8 cellular contexts compared by ENCODE assay signal in genomic region chr19:5967994-5968430, GRCh38. TPM values are rescaled to one million over a fixed set of nuclear protein-coding genes. Genes with fewer than 3 reads are reported as not detected.
A peak's percentile ranks its signal among the peaks of the same experiment; 100 is the strongest.
DNase-seq lines count a peak whose midpoint lies in the region; ATAC-seq, FAIRE-seq and TF ChIP-seq lines count a peak whose summit lies in the region.

No MANE protein-coding gene starts in this region.

- H3K9ac ChIP-seq in smooth muscle cell (ENCODE audit: low read depth) = no peak overlapping the region

- H4K20me1 ChIP-seq in smooth muscle cell (ENCODE audit: low read depth) = peaks cover 100% of the 10 kb centered on the region

- H3K4me3 Mint-ChIP-seq in WTC11 = peak overlapping the region; percentile 18

- no peaks in the 10 kb centered on the region for H3K27me3 ChIP-seq in ACC112 (ENCODE audit: insufficient read depth, low read length)
- no peaks in the 10 kb centered on the region for H3K27me3 ChIP-seq in smooth muscle cell (ENCODE audit: low read depth)

- H3K4me3 ChIP-seq in ACC112 (ENCODE audit: low read depth, low read length) (no peak overlapping the region; the same call in 1 of the 2 replicates), smooth muscle cell (no peak overlapping the region)

- H2AFZ ChIP-seq in ACC112 (ENCODE audit: low read length, unreplicated experiment) (peak overlapping the region; percentile 60), smooth muscle cell (ENCODE audit: low read depth) (no peak overlapping the region)

- H3K4me1 ChIP-seq in ACC112 (ENCODE audit: control insufficient read depth, insufficient read depth, low read length, unreplicated experiment) (peaks cover 7% of the 10 kb centered on the region), smooth muscle cell (ENCODE audit: low read depth) (no peaks in the 10 kb centered on the region)

- peak overlapping the region; percentile 26; the same call in 1 of the 2 replicates for H3K27ac ChIP-seq in ACC112 (ENCODE audit: low read depth, low read length)
- peak overlapping the region; percentile 54 for H3K27ac ChIP-seq in smooth muscle cell (ENCODE audit: low read depth)

- TF ChIP-seq CTCF in GM13977 (IDR thresholded peaks at IDR 0.05; ENCODE audit: extremely low read depth, insufficient read depth, missing control alignments) (peak; percentile 79), WTC11 (IDR thresholded peaks at IDR 0.05) (peak; percentile 63), smooth muscle cell (IDR thresholded peaks at IDR 0.05; ENCODE audit: borderline replicate concordance, insufficient read depth, poor library complexity, severe bottlenecking) (peak; percentile 81)

- peak overlapping the region; percentile 97 for H3K27ac Mint-ChIP-seq in WTC11

- WGBS in smooth muscle cell (ENCODE audit: low lambda C conversion rate) = 13% methylated on average over 10 of the region's 10 CpGs

- H3K9me3 Mint-ChIP-seq in WTC11 = no peaks in the 10 kb centered on the region

- H3K9me3 ChIP-seq in smooth muscle cell (replicated peaks; ENCODE audit: low read depth) = no peaks in the 10 kb centered on the region

- H3K79me2 ChIP-seq in ACC112 (ENCODE audit: control insufficient read depth, insufficient read depth, low read length, unreplicated experiment) (peaks cover 97% of the 10 kb centered on the region), smooth muscle cell (ENCODE audit: low read depth) (peaks cover 96% of the 10 kb centered on the region)

- peaks cover 9% of the 10 kb centered on the region for H3F3A ChIP-seq in smooth muscle cell (ENCODE audit: low read depth)

- H3K36me3 ChIP-seq in ACC112 (ENCODE audit: insufficient read depth, low read length) (no peaks in the 10 kb centered on the region), smooth muscle cell (ENCODE audit: low read depth) (no peaks in the 10 kb centered on the region)

- peak; percentile 83 for DNase-seq in GM13977 (ENCODE audit: low spot score)
- peak; percentile 74 for DNase-seq in NCI-H2107 treated with DMSO at 0.1 percent for 48 hours (lab: John Stamatoyannopoulos, UW; ENCODE audit: unreplicated experiment)
- DNase-seq in WTC11 (ENCODE audit: low spot score) = peak; percentile 77
- peak; percentile 82 for DNase-seq in cerebellum (ENCODE audit: low spot score)
- peak; percentile 17 for DNase-seq in smooth muscle cell (lab: John Stamatoyannopoulos, UW; ENCODE audit: unreplicated experiment)

- ATAC-seq in WTC11 (peak; percentile 70), HG03280 (IDR thresholded peaks at IDR 0.05; ENCODE audit: unreplicated experiment) (no peak)

- no peaks in the 10 kb centered on the region for H3K27me3 Mint-ChIP-seq in WTC11 (ENCODE audit: low read depth)

- no peak overlapping the region for H3K4me2 ChIP-seq in smooth muscle cell

- H3K36me3 Mint-ChIP-seq in WTC11 = peaks cover 6% of the 10 kb centered on the region; the same call in 1 of the 2 replicates

- POLR2A ChIA-PET in WTC11 (lab: Charles Lee) = interaction anchor here (0.5 to 1.4 kb wide), 3 partner anchors 12 to 393 kb away, joined by 3 to 4 read pairs (median 4); partner anchors contain the start of gene CLPP

- H3K4me1 Mint-ChIP-seq in WTC11 = peaks cover 50% of the 10 kb centered on the region

- CTCF ChIA-PET in WTC11 (lab: Charles Lee) = interaction anchor here (0.6 to 3.3 kb wide), 43 partner anchors 10 to 1101 kb away, joined by 3 to 95 read pairs (median 5); partner anchors contain the start of genes NDUFA11, NRTN, RANBP3 and VMAC

- peak; percentile 90 for FAIRE-seq in islet of Langerhans (lab: Jason Lieb, UNC)

- in situ Hi-C loops in GM13977 (cut with MboI; ENCODE audit: low pct_unique_long_range_greater_than_20kb, low sequenced_read_pairs, unreplicated experiment) = no loop called here

TF ChIP-seq in WTC11, 78 proteins besides CTCF, POLR2A, EP300 and RAD21:
- TF ChIP-seq NR3C1 (CRISPR knock-in tag; conservative IDR thresholded peaks at IDR 0.05; ENCODE audit: low read depth) = no peak
- TF ChIP-seq GABPB1 (CRISPR knock-in tag; IDR thresholded peaks at IDR 0.05) = peak; percentile 18; the same call in 1 of the 2 replicates
- TF ChIP-seq USF1 (CRISPR knock-in tag; IDR thresholded peaks at IDR 0.05) = 0 out of 2 replicates have a peak, but pooled peaks have one; percentile 8
- no peak for TF ChIP-seq ESRRA (CRISPR knock-in tag; IDR thresholded peaks at IDR 0.05; ENCODE audit: borderline replicate concordance)
- TF ChIP-seq SMAD3 (CRISPR knock-in tag; IDR thresholded peaks at IDR 0.05; ENCODE audit: borderline replicate concordance) = no peak
- 0 out of 2 replicates have a peak, but pooled peaks have one; percentile 49 for TF ChIP-seq FOXK1 (CRISPR knock-in tag; IDR thresholded peaks at IDR 0.05)
- TF ChIP-seq ZNF263 (CRISPR knock-in tag; IDR thresholded peaks at IDR 0.05; ENCODE audit: low read depth) = no peak

RNA-seq across cellular contexts. Expression of gene RANBP3, which starts 9.9 kb away (rescaled TPM):
- 74.5 to 76.3 TPM (median 75.6 TPM) in 3 replicates for total RNA-seq in WTC11 (2021)
- total RNA-seq in cerebellum = 38.9 TPM
- 45.3 and 65.8 TPM in 2 replicates for total RNA-seq in smooth muscle cell
- polyA plus RNA-seq in smooth muscle cell = 11.7 and 13.4 TPM in 2 replicates

RNA-seq across cellular contexts. Expression of gene CAPS, which starts 54.0 kb away (rescaled TPM):
- total RNA-seq in WTC11 (2021) = 4.6 to 5.8 TPM (median 5.3 TPM) in 3 replicates
- total RNA-seq in cerebellum = 4.4 TPM
- total RNA-seq in smooth muscle cell = 4.6 and 17.3 TPM in 2 replicates
- 5.1 and 13.0 TPM in 2 replicates for polyA plus RNA-seq in smooth muscle cell

Comparison
In these comparisons a context has a peak if more than half of its experiments do, and no peak if none do; other contexts are left out.
1. DNase-seq: peak in every context shown above with its lines; median percentile 83 in GM13977; 82 in cerebellum; 77 in WTC11; 74 in NCI-H2107 treated with DMSO at 0.1 percent for 48 hours; 17 in smooth muscle cell.